25 cellular contexts compared by ENCODE assay signal in the genomic region with DNA sequence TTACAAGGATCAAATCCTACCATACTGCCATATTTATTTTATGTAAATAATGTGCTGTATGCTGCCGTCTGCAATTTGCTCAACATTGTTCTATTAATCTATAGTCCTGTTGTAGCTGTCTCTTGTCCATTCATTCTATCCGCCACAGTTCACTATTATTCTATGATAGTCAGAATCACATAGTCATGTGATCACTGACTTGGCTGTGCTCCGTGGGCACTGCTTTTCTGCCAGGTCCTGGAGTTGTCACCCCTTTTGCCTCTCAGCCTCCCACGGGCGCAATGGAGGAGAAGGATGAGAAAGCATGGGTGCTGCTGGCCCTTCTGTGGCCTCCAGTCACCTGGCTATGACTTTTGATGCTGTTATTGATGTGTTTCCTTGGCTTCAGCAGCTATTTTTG. TPM values are rescaled to one million over a fixed set of nuclear protein-coding genes. Genes with fewer than 3 reads are reported as not detected.
DNase-seq lines count a peak whose midpoint lies in the region; ATAC-seq, FAIRE-seq and TF ChIP-seq lines count a peak whose summit lies in the region.
"Had no signal": no experiment of that assay in that cellular context is flagged by ENCODE, and none has a peak within 500 bp of the region (broad histone marks: within the 10 kb centered on the region; RNA-seq: fewer than 3 reads in every experiment).

No MANE protein-coding gene starts in this region.

- in situ Hi-C loops in G401 (cut with HindIII; ENCODE audit: low sequenced_read_pairs): no loop called here

- DNase-seq in G401 (ENCODE audit: low spot score) (peak; percentile 55), anterior cingulate cortex (lab: John Stamatoyannopoulos, UW) (peak in 43 of 58 donors; percentile 3 to 88 (median 40)), heart right ventricle (peak in 1 of 2 donors; percentile 19), progenitor cell of endocrine pancreas (ENCODE audit: low spot score, unreplicated experiment) (no peak), OCI-M2 (lab: John Stamatoyannopoulos, UW; ENCODE audit: unreplicated experiment) (no peak), GF-D8 (lab: John Stamatoyannopoulos, UW) (no peak), urothelium cell line (ENCODE audit: low spot score) (no peak)
- DNase-seq in natural killer cell treated with Interleukin-12 subunit alpha and Interleukin-12 subunit beta and Interleukin-15 and Interleukin-18, amount 100 ng/mL, for 72 hours (ENCODE audit: low spot score): no peak
- DNase-seq: activated CD8-positive, alpha-beta memory T cell treated with anti-CD3 and anti-CD28 coated beads, Interleukin-2, amount 10 ng/mL, durations not matched to agents 7 days and 5 days; activated naive CD8-positive, alpha-beta T cell treated with anti-CD3 and anti-CD28 coated beads, Interleukin-2, amount 50 U/mL, for 24 hours; CD4-positive, alpha-beta memory T cell; central memory CD4-positive, alpha-beta T cell; DMS79; effector CD8-positive, alpha-beta T cell; IMR-90; MG63; NCI-H146; NCI-H345; NK-92 treated with Interleukin-12 subunit alpha and Interleukin-12 subunit beta, amount 100 ng/mL, for 24 hours; stimulated activated CD8-positive, alpha-beta memory T cell treated with anti-CD3 and anti-CD28 coated beads, Interleukin-4, amount 100 ng/mL, for 48 hours had no signal

- ATAC-seq in heart right ventricle: peak in 5 of 8 donors; percentile 49 to 70 (median 61)
- no peak for ATAC-seq in natural killer cell treated with Interleukin-12 subunit alpha and Interleukin-12 subunit beta and Interleukin-15 and Interleukin-18, amount 100 ng/mL, for 72 hours
- ATAC-seq: activated CD8-positive, alpha-beta memory T cell treated with anti-CD3 and anti-CD28 coated beads, Interleukin-2, amount 10 ng/mL, durations not matched to agents 7 days and 5 days; activated naive CD8-positive, alpha-beta T cell treated with anti-CD3 and anti-CD28 coated beads, Interleukin-2, amount 50 U/mL, for 24 hours had no signal

- H3K9me3 ChIP-seq in heart right ventricle: no peaks in the 10 kb centered on the region
- H3K9me3 ChIP-seq: MG63, suprapubic skin had no signal

- peaks cover 21% of the 10 kb centered on the region for H3K4me1 Mint-ChIP-seq in progenitor cell of endocrine pancreas (ENCODE audit: low read depth)
- peaks cover 4 to 5% of the 10 kb centered on the region in 2 donors for H3K4me1 Mint-ChIP-seq in natural killer cell treated with Interleukin-12 subunit alpha and Interleukin-12 subunit beta and Interleukin-15 and Interleukin-18, amount 100 ng/mL, for 72 hours (ENCODE audit: low read depth in 2 of 2)

- peak overlapping the region; percentile 53 for H3K27ac Mint-ChIP-seq in progenitor cell of endocrine pancreas
- no peak overlapping the region for H3K27ac Mint-ChIP-seq in natural killer cell treated with Interleukin-12 subunit alpha and Interleukin-12 subunit beta and Interleukin-15 and Interleukin-18, amount 100 ng/mL, for 72 hours
- H3K27ac Mint-ChIP-seq: activated CD8-positive, alpha-beta memory T cell treated with anti-CD3 and anti-CD28 coated beads, Interleukin-2, amount 10 ng/mL, durations not matched to agents 7 days and 5 days; activated naive CD8-positive, alpha-beta T cell treated with anti-CD3 and anti-CD28 coated beads, Interleukin-2, amount 50 U/mL, for 24 hours; memory B cell had no signal

- peaks cover 4% of the 10 kb centered on the region for H3K36me3 Mint-ChIP-seq in progenitor cell of endocrine pancreas (ENCODE audit: insufficient read depth)
- H3K36me3 Mint-ChIP-seq in natural killer cell treated with Interleukin-12 subunit alpha and Interleukin-12 subunit beta and Interleukin-15 and Interleukin-18, amount 100 ng/mL, for 72 hours: no peaks in the 10 kb centered on the region

- H3K27me3 Mint-ChIP-seq in progenitor cell of endocrine pancreas: no peaks in the 10 kb centered on the region
- no peaks in the 10 kb centered on the region for H3K27me3 Mint-ChIP-seq in natural killer cell treated with Interleukin-12 subunit alpha and Interleukin-12 subunit beta and Interleukin-15 and Interleukin-18, amount 100 ng/mL, for 72 hours
- H3K27me3 Mint-ChIP-seq: activated CD8-positive, alpha-beta memory T cell treated with anti-CD3 and anti-CD28 coated beads, Interleukin-2, amount 10 ng/mL, durations not matched to agents 7 days and 5 days; activated naive CD8-positive, alpha-beta T cell treated with anti-CD3 and anti-CD28 coated beads, Interleukin-2, amount 50 U/mL, for 24 hours; CD4-positive, alpha-beta memory T cell; memory B cell had no signal

- H3K27ac ChIP-seq in heart right ventricle: no peak overlapping the region
- H3K27ac ChIP-seq: hepatocyte, suprapubic skin had no signal

- no peak for FAIRE-seq in urothelium cell line (lab: Jason Lieb, UNC)
- FAIRE-seq: keratinocyte had no signal

- 61% methylated on average over 5 of the region's 5 CpGs for WGBS in heart right ventricle, 2 donors

- intact Hi-C loops in heart right ventricle (cut with DNase I): loop anchor here in 8 of 10 donors (5.0 to 10.0 kb wide), 5 partner anchors 34 to 86 kb away; partner anchors contain the start of gene UBE2G1 (in 2 of the 8)

- H3K4me3 Mint-ChIP-seq in progenitor cell of endocrine pancreas (ENCODE audit: low read depth): no peak overlapping the region
- no peak overlapping the region for H3K4me3 Mint-ChIP-seq in natural killer cell treated with Interleukin-12 subunit alpha and Interleukin-12 subunit beta and Interleukin-15 and Interleukin-18, amount 100 ng/mL, for 72 hours
- H3K4me3 Mint-ChIP-seq: activated CD8-positive, alpha-beta memory T cell treated with anti-CD3 and anti-CD28 coated beads, Interleukin-2, amount 10 ng/mL, durations not matched to agents 7 days and 5 days; activated naive CD8-positive, alpha-beta T cell treated with anti-CD3 and anti-CD28 coated beads, Interleukin-2, amount 50 U/mL, for 24 hours; CD4-positive, alpha-beta memory T cell; memory B cell; nephron had no signal

- H3K4me1 ChIP-seq in heart right ventricle: peaks cover 0 to 48% (median 19%) of the 10 kb centered on the region in 9 donors
- H3K4me1 ChIP-seq: suprapubic skin had no signal

- H3K9me3 Mint-ChIP-seq in progenitor cell of endocrine pancreas (ENCODE audit: low read depth): no peaks in the 10 kb centered on the region
- no peaks in the 10 kb centered on the region for H3K9me3 Mint-ChIP-seq in natural killer cell treated with Interleukin-12 subunit alpha and Interleukin-12 subunit beta and Interleukin-15 and Interleukin-18, amount 100 ng/mL, for 72 hours
- H3K9me3 Mint-ChIP-seq: activated naive CD8-positive, alpha-beta T cell treated with anti-CD3 and anti-CD28 coated beads, Interleukin-2, amount 50 U/mL, for 24 hours; CD4-positive, alpha-beta memory T cell; memory B cell; nephron had no signal

- no peaks in the 10 kb centered on the region for H3K27me3 ChIP-seq in heart right ventricle
- H3K27me3 ChIP-seq: hepatocyte, MG63, suprapubic skin had no signal

- TF ChIP-seq CTCF in heart right ventricle (IDR thresholded peaks at IDR 0.05): no peak
- no peak for TF ChIP-seq CTCF in progenitor cell of endocrine pancreas (IDR thresholded peaks at IDR 0.05; ENCODE audit: unreplicated experiment)

- H3K4me3 ChIP-seq in heart right ventricle: no peak overlapping the region
- H3K4me3 ChIP-seq: hepatocyte, MG63, suprapubic skin had no signal

- peaks cover 0 to 43% (median 5%) of the 10 kb centered on the region in 9 donors for H3K36me3 ChIP-seq in heart right ventricle

RNA-seq across cellular contexts. Expression of gene ANKFY1, which starts 37.3 kb away (rescaled TPM):
- total RNA-seq in G401 (2014; rRNA removed; shearing (Covaris generic)): 13.3 and 22.2 TPM in 2 replicates
- total RNA-seq in heart right ventricle: 10 to 100 TPM; 18.7 to 34.4 (median 24.4) TPM
- 10 to 100 TPM in 1 of 2 donors, 1 to 10 TPM in 1; 8.6 to 12.8 TPM for polyA plus RNA-seq in heart right ventricle
- 59.8 and 64.6 TPM in 2 replicates for total RNA-seq in progenitor cell of endocrine pancreas
- 100 to 1,000 TPM in 1 of 2 donors, 10 to 100 TPM in 1; 67.6 to 107 TPM for total RNA-seq in natural killer cell treated with Interleukin-12 subunit alpha and Interleukin-12 subunit beta and Interleukin-15 and Interleukin-18, amount 100 ng/mL, for 72 hours

Comparison
In these comparisons a context has a peak if more than half of its experiments do, and no peak if none do; other contexts are left out.
1. DNase-seq: peak in G401 (single experiment) and anterior cingulate cortex (43 of 58); none in progenitor cell of endocrine pancreas (single experiment), OCI-M2 (single experiment), GF-D8 (single experiment), urothelium cell line (single experiment) and natural killer cell treated with Interleukin-12 subunit alpha and Interleukin-12 subunit beta and Interleukin-15 and Interleukin-18, amount 100 ng/mL, for 72 hours (single experiment).
2. ATAC-seq: peak in heart right ventricle (5 of 8); none in natural killer cell treated with Interleukin-12 subunit alpha and Interleukin-12 subunit beta and Interleukin-15 and Interleukin-18, amount 100 ng/mL, for 72 hours (0 of 2).